In genomic region chr2:229410312-229410711, GRCh38 we compare ENCODE assay signal across 1 cellular context.
TF ChIP-seq lines count a peak whose summit lies in the region.

No MANE protein-coding gene starts in this region.

TF ChIP-seq in GM23338, 12 proteins besides CTCF, POLR2A, EP300 and RAD21 (continued from another document):
- no peak for TF ChIP-seq ETS1 (IDR thresholded peaks at IDR 0.05)
- no peak for TF ChIP-seq JUNB (IDR thresholded peaks at IDR 0.05; ENCODE audit: unreplicated experiment)
- TF ChIP-seq ZNF462 (CRISPR knock-in tag; IDR thresholded peaks at IDR 0.05) = no peak
- TF ChIP-seq ZNF331 (CRISPR knock-in tag; IDR thresholded peaks at IDR 0.05; ENCODE audit: low read depth) = no peak
